ENCODE assay signal across 10 cellular contexts in genomic region chr5:50724-51499, GRCh38. TPM values are rescaled to one million over a fixed set of nuclear protein-coding genes. Genes with fewer than 3 reads are reported as not detected.
"Had no signal": no experiment of that assay in that cellular context is flagged by ENCODE, and none has a peak within 500 bp of the region (broad histone marks: within the 10 kb centered on the region; RNA-seq: fewer than 3 reads in every experiment).

No MANE protein-coding gene starts in this region.

- H3K36me3 ChIP-seq: stomach, thyroid gland had no signal

- H3K27ac ChIP-seq: stomach, thyroid gland had no signal

- H3K27me3 ChIP-seq: thyroid gland had no signal

- DNase-seq: activated gamma-delta T cell treated with Interleukin-2 at 50 U/mL for 16 hours; activated T-cell treated with anti-CD3 and anti-CD28 coated beads, Interleukin-2, amount 50 U/mL, for 4 hours; natural killer cell; stimulated activated CD4-positive, alpha-beta T cell treated with anti-CD3 and anti-CD28 coated beads, Interleukin-4, amount 100 ng/mL, for 1 hour; stomach; T-helper 2 cell; thyroid gland had no signal

- H3K4me3 ChIP-seq: stomach, thyroid gland had no signal

- H3K9me3 ChIP-seq: stomach, thyroid gland had no signal

- FAIRE-seq: bronchial epithelial cell, frontal cortex, TTC549 had no signal

RNA-seq across cellular contexts. Expression of gene PLEKHG4B, which starts 41.1 kb away (rescaled TPM):
- total RNA-seq: bronchial epithelial cell had no signal
